In the genomic region with DNA sequence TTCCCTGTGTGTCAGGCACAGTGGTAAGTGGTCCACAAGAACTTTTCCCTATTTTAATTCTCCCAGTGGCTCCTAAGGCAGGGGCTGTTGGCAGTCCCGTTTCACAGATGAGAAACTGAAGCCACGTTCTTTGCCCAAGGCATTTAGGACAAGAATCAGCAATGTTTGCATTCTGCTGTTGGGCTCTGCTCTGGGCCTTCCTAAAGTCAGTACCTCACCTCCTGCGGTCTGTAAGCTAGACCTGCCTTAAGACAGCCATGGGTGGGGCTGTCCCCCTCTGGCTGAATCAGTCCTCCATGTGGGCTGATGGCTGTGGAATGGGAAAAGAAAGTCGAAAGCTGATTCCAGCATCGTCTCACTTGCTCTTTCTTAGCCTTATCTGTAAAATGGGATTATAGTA, we compare ENCODE assay signal across 29 cellular contexts.
"Had no signal": no experiment of that assay in that cellular context is flagged by ENCODE, and none has a peak within 500 bp of the region (broad histone marks: within the 10 kb centered on the region; RNA-seq: fewer than 3 reads in every experiment).

No MANE protein-coding gene starts in this region.

- H3K4me2 ChIP-seq: smooth muscle cell had no signal

- ATAC-seq: heart right ventricle; left colon; left ventricle myocardium superior; lower lobe of right lung; natural killer cell treated with Interleukin-12 subunit alpha and Interleukin-12 subunit beta and Interleukin-15 and Interleukin-18, amount 100 ng/mL, for 72 hours; sciatic nerve; stimulated activated naive CD8-positive, alpha-beta T cell treated with anti-CD3 and anti-CD28 coated beads, Interleukin-15, amount 100 ng/mL, for 72 hours had no signal

- H3K4me1 ChIP-seq: heart right ventricle, lower lobe of right lung, prostate gland, right atrium auricular region, suprapubic skin, transverse colon, vagina had no signal

- H3K4me3 Mint-ChIP-seq: effector memory CD8-positive, alpha-beta T cell; immature natural killer cell; memory B cell; natural killer cell treated with Interleukin-12 subunit alpha and Interleukin-12 subunit beta and Interleukin-15 and Interleukin-18, amount 100 ng/mL, for 72 hours; neural crest cell; stimulated activated naive CD8-positive, alpha-beta T cell treated with anti-CD3 and anti-CD28 coated beads, Interleukin-15, amount 100 ng/mL, for 72 hours had no signal

- H3K9me3 ChIP-seq: esophagus squamous epithelium, heart right ventricle, lower lobe of right lung, prostate gland, right atrium auricular region, suprapubic skin, transverse colon, vagina had no signal

- H3K27ac ChIP-seq: esophagus squamous epithelium, heart right ventricle, lower lobe of right lung, prostate gland, right atrium auricular region, suprapubic skin, transverse colon, vagina had no signal

- H3K27ac Mint-ChIP-seq: immature natural killer cell; memory B cell; natural killer cell treated with Interleukin-12 subunit alpha and Interleukin-12 subunit beta and Interleukin-15 and Interleukin-18, amount 100 ng/mL, for 72 hours; stimulated activated naive CD8-positive, alpha-beta T cell treated with anti-CD3 and anti-CD28 coated beads, Interleukin-15, amount 100 ng/mL, for 72 hours had no signal

- H3K9me3 Mint-ChIP-seq: neural crest cell; stimulated activated naive CD8-positive, alpha-beta T cell treated with anti-CD3 and anti-CD28 coated beads, Interleukin-15, amount 100 ng/mL, for 72 hours had no signal

- H3K36me3 Mint-ChIP-seq: memory B cell; natural killer cell treated with Interleukin-12 subunit alpha and Interleukin-12 subunit beta and Interleukin-15 and Interleukin-18, amount 100 ng/mL, for 72 hours had no signal

- H3K4me1 Mint-ChIP-seq: memory B cell had no signal

- DNase-seq: cortex of kidney; effector memory CD8-positive, alpha-beta T cell; erythroblast; esophagus squamous epithelium; foreskin melanocyte; glutamatergic neuron; heart right ventricle; hypothalamus; immature natural killer cell; islet precursor cell; kidney glomerular epithelial cell; left colon; left ventricle myocardium superior; lower lobe of right lung; stimulated activated CD4-positive, alpha-beta T cell treated with anti-CD3 and anti-CD28 coated beads, Interleukin-12 subunit alpha, Interleukin-12 subunit beta, amount 100 ng/mL, for 4 hours; stimulated activated CD4-positive, alpha-beta T cell treated with anti-CD3 and anti-CD28 coated beads, Interleukin-1b, Interleukin-23, amount 100 ng/mL, for 48 hours; stimulated activated CD4-positive, alpha-beta T cell treated with anti-CD3 and anti-CD28 coated beads, Interleukin-4, amount 100 ng/mL, for 1 hour; stimulated activated CD8-positive, alpha-beta memory T cell treated with anti-CD3 and anti-CD28 coated beads, Interleukin-4, amount 100 ng/mL, for 48 hours; stimulated activated naive CD8-positive, alpha-beta T cell treated with anti-CD3 and anti-CD28 coated beads, Interleukin-15, amount 100 ng/mL, for 72 hours; transverse colon had no signal

- H3K27me3 Mint-ChIP-seq: effector memory CD8-positive, alpha-beta T cell had no signal

- H3K27me3 ChIP-seq: right atrium auricular region, suprapubic skin, transverse colon, vagina had no signal

- H3K36me3 ChIP-seq: esophagus squamous epithelium, heart right ventricle, lower lobe of right lung, prostate gland, right atrium auricular region, suprapubic skin, transverse colon, vagina had no signal

- H3K4me3 ChIP-seq: esophagus squamous epithelium, heart right ventricle, lower lobe of right lung, prostate gland, right atrium auricular region, smooth muscle cell, suprapubic skin, transverse colon, vagina had no signal
